8 cellular contexts compared by ENCODE assay signal in genomic region chr15:90869140-90869541, GRCh38. TPM values are rescaled to one million over a fixed set of nuclear protein-coding genes. Genes with fewer than 3 reads are reported as not detected.
DNase-seq lines count a peak whose midpoint lies in the region; ATAC-seq lines count a peak whose summit lies in the region.

No MANE protein-coding gene starts in this region.

- H3K36me3 Mint-ChIP-seq in activated CD4-positive, alpha-beta T cell treated with anti-CD3 and anti-CD28 coated beads, Interleukin-2, amount 10 ng/mL, durations not matched to agents 24 days and 14 days (ENCODE audit: low read depth), result peaks cover 33% of the 10 kb centered on the region
- peaks cover 56% of the 10 kb centered on the region for H3K36me3 Mint-ChIP-seq in activated T-helper 17 cell treated with anti-CD3 and anti-CD28 coated beads, Interleukin-2, amount 50 U/mL, for 72 hours (ENCODE audit: low read depth)

- peak overlapping the region; percentile 96 for H3K27ac Mint-ChIP-seq in activated CD4-positive, alpha-beta T cell treated with anti-CD3 and anti-CD28 coated beads, Interleukin-2, amount 10 ng/mL, durations not matched to agents 24 days and 14 days
- H3K27ac Mint-ChIP-seq in activated T-helper 17 cell treated with anti-CD3 and anti-CD28 coated beads, Interleukin-2, amount 50 U/mL, for 72 hours, result peak overlapping the region; percentile 100

- H3K27ac ChIP-seq in layer of hippocampus (ENCODE audit: low read depth, low read length) (peak overlapping the region; percentile 62), substantia nigra (ENCODE audit: low read depth, low read length, poor library complexity, severe bottlenecking) (peak overlapping the region; percentile 29)

- H3K27me3 Mint-ChIP-seq in activated CD4-positive, alpha-beta T cell treated with anti-CD3 and anti-CD28 coated beads, Interleukin-2, amount 10 ng/mL, durations not matched to agents 24 days and 14 days, result no peaks in the 10 kb centered on the region
- H3K27me3 Mint-ChIP-seq in activated T-helper 17 cell treated with anti-CD3 and anti-CD28 coated beads, Interleukin-2, amount 50 U/mL, for 72 hours, result no peaks in the 10 kb centered on the region

- peak overlapping the region; percentile 96 for H3K4me3 Mint-ChIP-seq in activated CD4-positive, alpha-beta T cell treated with anti-CD3 and anti-CD28 coated beads, Interleukin-2, amount 10 ng/mL, durations not matched to agents 24 days and 14 days
- peak overlapping the region; percentile 96 for H3K4me3 Mint-ChIP-seq in activated T-helper 17 cell treated with anti-CD3 and anti-CD28 coated beads, Interleukin-2, amount 50 U/mL, for 72 hours

- H3K4me1 Mint-ChIP-seq in activated CD4-positive, alpha-beta T cell treated with anti-CD3 and anti-CD28 coated beads, Interleukin-2, amount 10 ng/mL, durations not matched to agents 24 days and 14 days, result peaks cover 50% of the 10 kb centered on the region
- H3K4me1 Mint-ChIP-seq in activated T-helper 17 cell treated with anti-CD3 and anti-CD28 coated beads, Interleukin-2, amount 50 U/mL, for 72 hours, result peaks cover 18% of the 10 kb centered on the region

- intact Hi-C loops in activated CD4-positive, alpha-beta T cell treated with anti-CD3 and anti-CD28 coated beads, Interleukin-2, amount 10 ng/mL, durations not matched to agents 24 days and 14 days (cut with micrococcal nuclease), result loop anchor here (1.0 kb wide), 4 partner anchors 13 to 54 kb away; no protein-coding TSS in a partner anchor

- peak; percentile 0 for ATAC-seq in activated T-helper 17 cell treated with anti-CD3 and anti-CD28 coated beads, Interleukin-2, amount 50 U/mL, for 72 hours (replicated peaks)
- no peak for ATAC-seq in HG03460 (IDR thresholded peaks at IDR 0.05; ENCODE audit: unreplicated experiment)
- ATAC-seq in GM19023 (IDR thresholded peaks at IDR 0.05; ENCODE audit: unreplicated experiment), result no peak

- H3K9me3 Mint-ChIP-seq in activated CD4-positive, alpha-beta T cell treated with anti-CD3 and anti-CD28 coated beads, Interleukin-2, amount 10 ng/mL, durations not matched to agents 24 days and 14 days, result no peaks in the 10 kb centered on the region
- H3K9me3 Mint-ChIP-seq in activated T-helper 17 cell treated with anti-CD3 and anti-CD28 coated beads, Interleukin-2, amount 50 U/mL, for 72 hours, result no peaks in the 10 kb centered on the region

- DNase-seq in activated CD4-positive, alpha-beta T cell treated with anti-CD3 and anti-CD28 coated beads, Interleukin-2, amount 10 ng/mL, durations not matched to agents 24 days and 14 days, result peak; percentile 70
- no peak for DNase-seq in activated CD4-positive, alpha-beta T cell treated with anti-CD3 and anti-CD28 coated beads, Interleukin-2, amount 50 U/mL, for 4 hours
- DNase-seq in substantia nigra (lab: John Stamatoyannopoulos, UW) (no peak), NCI-H446 treated with DMSO at 0.1 percent for 48 hours (lab: John Stamatoyannopoulos, UW) (no peak)

- H3K27me3 ChIP-seq in layer of hippocampus (ENCODE audit: control insufficient read depth, insufficient read depth, low read length), result no peaks in the 10 kb centered on the region

RNA-seq across cellular contexts. Expression of gene FURIN, which starts 0.8 kb away (rescaled TPM):
- total RNA-seq in activated CD4-positive, alpha-beta T cell treated with anti-CD3 and anti-CD28 coated beads, Interleukin-2, amount 10 ng/mL, durations not matched to agents 24 days and 14 days, result 432 TPM in 2 replicates
- 100 to 1,000 TPM; 605 to 771 TPM for total RNA-seq in activated T-helper 17 cell treated with anti-CD3 and anti-CD28 coated beads, Interleukin-2, amount 50 U/mL, for 72 hours

RNA-seq across cellular contexts. Expression of gene FES, which starts 15.2 kb away (rescaled TPM):
- 32.5 and 33.7 TPM in 2 replicates for total RNA-seq in activated CD4-positive, alpha-beta T cell treated with anti-CD3 and anti-CD28 coated beads, Interleukin-2, amount 10 ng/mL, durations not matched to agents 24 days and 14 days
- total RNA-seq in activated T-helper 17 cell treated with anti-CD3 and anti-CD28 coated beads, Interleukin-2, amount 50 U/mL, for 72 hours, result 100 to 1,000 TPM in 1 of 2 donors, 10 to 100 TPM in 1; 98.5 to 122 TPM

RNA-seq across cellular contexts. Expression of gene MAN2A2, which starts 34.0 kb away (rescaled TPM):
- total RNA-seq in activated CD4-positive, alpha-beta T cell treated with anti-CD3 and anti-CD28 coated beads, Interleukin-2, amount 10 ng/mL, durations not matched to agents 24 days and 14 days, result 196 and 206 TPM in 2 replicates
- 100 to 1,000 TPM; 121 to 127 TPM for total RNA-seq in activated T-helper 17 cell treated with anti-CD3 and anti-CD28 coated beads, Interleukin-2, amount 50 U/mL, for 72 hours
